In the genomic region with DNA sequence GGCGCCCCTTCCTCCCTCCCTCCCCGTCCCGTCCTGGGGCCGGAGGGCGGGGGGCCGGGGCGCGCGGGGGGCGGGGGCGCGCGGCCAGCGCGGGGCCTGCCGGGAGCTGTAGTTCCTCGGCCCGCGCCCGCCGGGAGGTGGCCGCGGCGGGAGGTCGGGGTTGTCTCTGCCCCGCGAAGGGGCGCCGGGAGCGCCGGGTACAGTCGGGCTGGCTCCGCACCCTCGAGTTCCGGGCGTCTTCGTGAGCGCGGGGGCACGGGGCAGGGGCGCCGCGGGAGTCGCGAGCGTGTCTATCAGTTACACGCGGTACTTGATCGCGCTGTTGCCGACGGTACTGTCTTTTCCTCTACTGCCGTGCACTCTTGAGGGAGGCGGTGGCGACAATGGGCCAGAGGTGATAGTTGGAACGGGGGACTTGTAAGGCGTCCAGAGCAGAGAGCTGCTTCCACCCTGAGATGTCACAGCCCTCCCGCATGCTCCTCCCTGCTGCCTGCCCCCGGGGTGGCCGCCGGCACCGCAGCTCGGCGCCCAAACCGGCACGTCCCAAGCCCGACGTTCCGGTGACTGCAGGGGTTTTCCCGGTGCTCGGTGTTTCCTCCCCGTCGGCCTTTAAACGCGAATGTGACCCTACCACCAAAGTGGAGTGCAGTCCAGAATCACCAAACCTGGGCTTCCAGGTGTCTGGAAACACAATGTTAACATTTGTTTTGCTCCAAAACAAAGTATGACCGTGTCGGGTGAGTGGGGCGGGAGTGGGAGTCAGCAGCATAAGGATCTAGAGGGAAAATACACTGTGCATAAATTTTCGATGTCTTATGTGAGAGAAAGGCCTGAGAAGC, we compare ENCODE assay signal across 1 cellular context.
TF ChIP-seq lines count a peak whose summit lies in the region.

A gene (minus strand): TSS at position 48 of the 839 bp plus-strand sequence. CDS start 8,309 bp downstream, outside the sequence.

TF ChIP-seq in HepG2, 621 proteins besides CTCF, POLR2A, EP300 and RAD21 (continued from another document and continues in another):
- TF ChIP-seq, protein P1, sequence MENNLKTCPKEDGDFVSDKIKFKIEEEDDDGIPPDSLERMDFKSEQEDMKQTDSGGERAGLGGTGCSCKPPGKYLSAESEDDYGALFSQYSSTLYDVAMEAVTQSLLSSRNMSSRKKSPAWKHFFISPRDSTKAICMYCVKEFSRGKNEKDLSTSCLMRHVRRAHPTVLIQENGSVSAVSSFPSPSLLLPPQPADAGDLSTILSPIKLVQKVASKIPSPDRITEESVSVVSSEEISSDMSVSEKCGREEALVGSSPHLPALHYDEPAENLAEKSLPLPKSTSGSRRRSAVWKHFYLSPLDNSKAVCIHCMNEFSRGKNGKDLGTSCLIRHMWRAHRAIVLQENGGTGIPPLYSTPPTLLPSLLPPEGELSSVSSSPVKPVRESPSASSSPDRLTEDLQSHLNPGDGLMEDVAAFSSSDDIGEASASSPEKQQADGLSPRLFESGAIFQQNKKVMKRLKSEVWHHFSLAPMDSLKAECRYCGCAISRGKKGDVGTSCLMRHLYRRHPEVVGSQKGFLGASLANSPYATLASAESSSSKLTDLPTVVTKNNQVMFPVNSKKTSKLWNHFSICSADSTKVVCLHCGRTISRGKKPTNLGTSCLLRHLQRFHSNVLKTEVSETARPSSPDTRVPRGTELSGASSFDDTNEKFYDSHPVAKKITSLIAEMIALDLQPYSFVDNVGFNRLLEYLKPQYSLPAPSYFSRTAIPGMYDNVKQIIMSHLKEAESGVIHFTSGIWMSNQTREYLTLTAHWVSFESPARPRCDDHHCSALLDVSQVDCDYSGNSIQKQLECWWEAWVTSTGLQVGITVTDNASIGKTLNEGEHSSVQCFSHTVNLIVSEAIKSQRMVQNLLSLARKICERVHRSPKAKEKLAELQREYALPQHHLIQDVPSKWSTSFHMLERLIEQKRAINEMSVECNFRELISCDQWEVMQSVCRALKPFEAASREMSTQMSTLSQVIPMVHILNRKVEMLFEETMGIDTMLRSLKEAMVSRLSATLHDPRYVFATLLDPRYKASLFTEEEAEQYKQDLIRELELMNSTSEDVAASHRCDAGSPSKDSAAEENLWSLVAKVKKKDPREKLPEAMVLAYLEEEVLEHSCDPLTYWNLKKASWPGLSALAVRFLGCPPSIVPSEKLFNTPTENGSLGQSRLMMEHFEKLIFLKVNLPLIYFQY (CRISPR knock-in tag; IDR thresholded peaks at IDR 0.05; ENCODE audit: borderline replicate concordance): no peak
- TF ChIP-seq ETV5 (CRISPR knock-in tag; IDR thresholded peaks at IDR 0.05; ENCODE audit: borderline replicate concordance) (no peak; the same call in 1 of the 2 replicates), NFYC (CRISPR knock-in tag; IDR thresholded peaks at IDR 0.05) (no peak), GLI4 (CRISPR knock-in tag; IDR thresholded peaks at IDR 0.05; ENCODE audit: borderline replicate concordance) (0 out of 2 replicates have a peak, but pooled peaks have one; percentile 23), ZNF350 (CRISPR knock-in tag; IDR thresholded peaks at IDR 0.05; ENCODE audit: borderline replicate concordance, low read depth) (peak; percentile 61; the same call in 1 of the 2 replicates), SPEN (CRISPR knock-in tag; IDR thresholded peaks at IDR 0.05; ENCODE audit: low read depth) (no peak; the same call in 1 of the 2 replicates), ZNF883 (CRISPR knock-in tag; IDR thresholded peaks at IDR 0.05; ENCODE audit: not compliant biosample characterization) (peak; percentile 80), ZNF468 (CRISPR knock-in tag; IDR thresholded peaks at IDR 0.05) (no peak), ZBTB8A (CRISPR knock-in tag; IDR thresholded peaks at IDR 0.05; ENCODE audit: borderline replicate concordance, low read depth) (no peak), SIX1 (CRISPR knock-in tag; IDR thresholded peaks at IDR 0.05; ENCODE audit: borderline replicate concordance) (no peak), ZBTB38 (CRISPR knock-in tag; IDR thresholded peaks at IDR 0.05) (no peak), SOX5 (CRISPR knock-in tag; IDR thresholded peaks at IDR 0.05; ENCODE audit: borderline replicate concordance) (no peak), SMAD9 (CRISPR knock-in tag; IDR thresholded peaks at IDR 0.05) (0 out of 2 replicates have a peak, but pooled peaks have one; percentile 81), KLF16 (CRISPR knock-in tag; IDR thresholded peaks at IDR 0.05) (no peak), REXO4 (CRISPR knock-in tag; IDR thresholded peaks at IDR 0.05; ENCODE audit: borderline replicate concordance) (0 out of 2 replicates have a peak, but pooled peaks have one; percentile 20), KDM4B (CRISPR knock-in tag; IDR thresholded peaks at IDR 0.05) (no peak), ZNF776 (CRISPR knock-in tag; IDR thresholded peaks at IDR 0.05) (peak; percentile 70), JUNB (CRISPR knock-in tag; IDR thresholded peaks at IDR 0.05; ENCODE audit: borderline replicate concordance) (no peak), ZNF12 (CRISPR knock-in tag; IDR thresholded peaks at IDR 0.05) (no peak), MTA1 (CRISPR knock-in tag; IDR thresholded peaks at IDR 0.05; ENCODE audit: borderline replicate concordance) (no peak), STAG1 (CRISPR knock-in tag; IDR thresholded peaks at IDR 0.05) (no peak), HNRNPL (IDR thresholded peaks at IDR 0.05; ENCODE audit: low read depth, low read length) (no peak), RARA (CRISPR knock-in tag; IDR thresholded peaks at IDR 0.05) (no peak), XRCC5 (optimal IDR thresholded peaks at IDR 0.05; ENCODE audit: low read length) (peak; percentile 19), ZNF124 (CRISPR knock-in tag; IDR thresholded peaks at IDR 0.05) (0 out of 2 replicates have a peak, but pooled peaks have one; percentile 48)
- TF ChIP-seq, protein P2, sequence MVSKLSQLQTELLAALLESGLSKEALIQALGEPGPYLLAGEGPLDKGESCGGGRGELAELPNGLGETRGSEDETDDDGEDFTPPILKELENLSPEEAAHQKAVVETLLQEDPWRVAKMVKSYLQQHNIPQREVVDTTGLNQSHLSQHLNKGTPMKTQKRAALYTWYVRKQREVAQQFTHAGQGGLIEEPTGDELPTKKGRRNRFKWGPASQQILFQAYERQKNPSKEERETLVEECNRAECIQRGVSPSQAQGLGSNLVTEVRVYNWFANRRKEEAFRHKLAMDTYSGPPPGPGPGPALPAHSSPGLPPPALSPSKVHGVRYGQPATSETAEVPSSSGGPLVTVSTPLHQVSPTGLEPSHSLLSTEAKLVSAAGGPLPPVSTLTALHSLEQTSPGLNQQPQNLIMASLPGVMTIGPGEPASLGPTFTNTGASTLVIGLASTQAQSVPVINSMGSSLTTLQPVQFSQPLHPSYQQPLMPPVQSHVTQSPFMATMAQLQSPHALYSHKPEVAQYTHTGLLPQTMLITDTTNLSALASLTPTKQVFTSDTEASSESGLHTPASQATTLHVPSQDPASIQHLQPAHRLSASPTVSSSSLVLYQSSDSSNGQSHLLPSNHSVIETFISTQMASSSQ (IDR thresholded peaks at IDR 0.05; ENCODE audit: low read depth): no peak
- TF ChIP-seq, protein P2 (CRISPR knock-in tag; IDR thresholded peaks at IDR 0.05; ENCODE audit: borderline replicate concordance): no peak
- TF ChIP-seq, protein P3, sequence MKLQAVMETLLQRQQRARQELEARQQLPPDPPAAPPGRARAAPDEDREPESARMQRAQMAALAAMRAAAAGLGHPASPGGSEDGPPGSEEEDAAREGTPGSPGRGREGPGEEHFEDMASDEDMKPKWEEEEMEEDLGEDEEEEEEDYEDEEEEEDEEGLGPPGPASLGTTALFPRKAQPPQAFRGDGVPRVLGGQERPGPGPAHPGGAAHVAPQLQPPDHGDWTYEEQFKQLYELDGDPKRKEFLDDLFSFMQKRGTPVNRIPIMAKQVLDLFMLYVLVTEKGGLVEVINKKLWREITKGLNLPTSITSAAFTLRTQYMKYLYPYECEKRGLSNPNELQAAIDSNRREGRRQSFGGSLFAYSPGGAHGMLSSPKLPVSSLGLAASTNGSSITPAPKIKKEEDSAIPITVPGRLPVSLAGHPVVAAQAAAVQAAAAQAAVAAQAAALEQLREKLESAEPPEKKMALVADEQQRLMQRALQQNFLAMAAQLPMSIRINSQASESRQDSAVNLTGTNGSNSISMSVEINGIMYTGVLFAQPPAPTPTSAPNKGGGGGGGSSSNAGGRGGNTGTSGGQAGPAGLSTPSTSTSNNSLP (IDR thresholded peaks at IDR 0.05; ENCODE audit: low read depth, low read length): no peak
- TF ChIP-seq, protein P4, sequence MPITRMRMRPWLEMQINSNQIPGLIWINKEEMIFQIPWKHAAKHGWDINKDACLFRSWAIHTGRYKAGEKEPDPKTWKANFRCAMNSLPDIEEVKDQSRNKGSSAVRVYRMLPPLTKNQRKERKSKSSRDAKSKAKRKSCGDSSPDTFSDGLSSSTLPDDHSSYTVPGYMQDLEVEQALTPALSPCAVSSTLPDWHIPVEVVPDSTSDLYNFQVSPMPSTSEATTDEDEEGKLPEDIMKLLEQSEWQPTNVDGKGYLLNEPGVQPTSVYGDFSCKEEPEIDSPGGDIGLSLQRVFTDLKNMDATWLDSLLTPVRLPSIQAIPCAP (CRISPR knock-in tag; IDR thresholded peaks at IDR 0.05; ENCODE audit: low read depth): no peak
- TF ChIP-seq, protein P5, sequence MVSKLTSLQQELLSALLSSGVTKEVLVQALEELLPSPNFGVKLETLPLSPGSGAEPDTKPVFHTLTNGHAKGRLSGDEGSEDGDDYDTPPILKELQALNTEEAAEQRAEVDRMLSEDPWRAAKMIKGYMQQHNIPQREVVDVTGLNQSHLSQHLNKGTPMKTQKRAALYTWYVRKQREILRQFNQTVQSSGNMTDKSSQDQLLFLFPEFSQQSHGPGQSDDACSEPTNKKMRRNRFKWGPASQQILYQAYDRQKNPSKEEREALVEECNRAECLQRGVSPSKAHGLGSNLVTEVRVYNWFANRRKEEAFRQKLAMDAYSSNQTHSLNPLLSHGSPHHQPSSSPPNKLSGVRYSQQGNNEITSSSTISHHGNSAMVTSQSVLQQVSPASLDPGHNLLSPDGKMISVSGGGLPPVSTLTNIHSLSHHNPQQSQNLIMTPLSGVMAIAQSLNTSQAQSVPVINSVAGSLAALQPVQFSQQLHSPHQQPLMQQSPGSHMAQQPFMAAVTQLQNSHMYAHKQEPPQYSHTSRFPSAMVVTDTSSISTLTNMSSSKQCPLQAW (CRISPR knock-in tag; IDR thresholded peaks at IDR 0.05): peak; percentile 68; the same call in 1 of the 2 replicates
- TF ChIP-seq, protein P6, sequence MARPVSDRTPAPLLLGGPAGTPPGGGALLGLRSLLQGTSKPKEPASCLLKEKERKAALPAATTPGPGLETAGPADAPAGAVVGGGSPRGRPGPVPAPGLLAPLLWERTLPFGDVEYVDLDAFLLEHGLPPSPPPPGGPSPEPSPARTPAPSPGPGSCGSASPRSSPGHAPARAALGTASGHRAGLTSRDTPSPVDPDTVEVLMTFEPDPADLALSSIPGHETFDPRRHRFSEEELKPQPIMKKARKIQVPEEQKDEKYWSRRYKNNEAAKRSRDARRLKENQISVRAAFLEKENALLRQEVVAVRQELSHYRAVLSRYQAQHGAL (CRISPR knock-in tag; IDR thresholded peaks at IDR 0.05; ENCODE audit: not compliant biosample characterization): no peak
- TF ChIP-seq, protein P7, sequence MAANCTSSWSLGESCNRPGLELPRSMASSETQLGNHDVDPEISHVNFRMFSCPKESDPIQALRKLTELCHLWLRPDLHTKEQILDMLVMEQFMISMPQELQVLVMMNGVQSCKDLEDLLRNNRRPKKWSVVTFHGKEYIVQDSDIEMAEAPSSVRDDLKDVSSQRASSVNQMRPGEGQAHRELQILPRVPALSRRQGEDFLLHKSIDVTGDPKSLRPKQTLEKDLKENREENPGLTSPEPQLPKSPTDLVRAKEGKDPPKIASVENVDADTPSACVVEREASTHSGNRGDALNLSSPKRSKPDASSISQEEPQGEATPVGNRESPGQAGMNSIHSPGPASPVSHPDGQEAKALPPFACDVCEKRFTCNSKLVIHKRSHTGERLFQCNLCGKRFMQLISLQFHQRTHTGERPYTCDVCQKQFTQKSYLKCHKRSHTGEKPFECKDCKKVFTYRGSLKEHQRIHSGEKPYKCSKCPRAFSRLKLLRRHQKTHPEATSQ (CRISPR knock-in tag; IDR thresholded peaks at IDR 0.05; ENCODE audit: borderline replicate concordance): no peak
- TF ChIP-seq, protein P8, sequence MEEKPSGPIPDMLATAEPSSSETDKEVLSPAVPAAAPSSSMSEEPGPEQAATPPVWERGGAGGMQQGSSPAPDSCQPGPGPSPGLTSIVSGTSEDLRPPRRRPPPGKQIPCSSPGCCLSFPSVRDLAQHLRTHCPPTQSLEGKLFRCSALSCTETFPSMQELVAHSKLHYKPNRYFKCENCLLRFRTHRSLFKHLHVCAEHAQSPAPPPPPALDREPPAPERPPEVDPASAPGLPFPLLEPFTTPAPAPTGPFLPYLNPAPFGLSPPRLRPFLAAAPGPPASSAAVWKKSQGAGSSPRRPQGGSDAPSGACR (CRISPR knock-in tag; IDR thresholded peaks at IDR 0.05): no peak
- TF ChIP-seq, protein P9, sequence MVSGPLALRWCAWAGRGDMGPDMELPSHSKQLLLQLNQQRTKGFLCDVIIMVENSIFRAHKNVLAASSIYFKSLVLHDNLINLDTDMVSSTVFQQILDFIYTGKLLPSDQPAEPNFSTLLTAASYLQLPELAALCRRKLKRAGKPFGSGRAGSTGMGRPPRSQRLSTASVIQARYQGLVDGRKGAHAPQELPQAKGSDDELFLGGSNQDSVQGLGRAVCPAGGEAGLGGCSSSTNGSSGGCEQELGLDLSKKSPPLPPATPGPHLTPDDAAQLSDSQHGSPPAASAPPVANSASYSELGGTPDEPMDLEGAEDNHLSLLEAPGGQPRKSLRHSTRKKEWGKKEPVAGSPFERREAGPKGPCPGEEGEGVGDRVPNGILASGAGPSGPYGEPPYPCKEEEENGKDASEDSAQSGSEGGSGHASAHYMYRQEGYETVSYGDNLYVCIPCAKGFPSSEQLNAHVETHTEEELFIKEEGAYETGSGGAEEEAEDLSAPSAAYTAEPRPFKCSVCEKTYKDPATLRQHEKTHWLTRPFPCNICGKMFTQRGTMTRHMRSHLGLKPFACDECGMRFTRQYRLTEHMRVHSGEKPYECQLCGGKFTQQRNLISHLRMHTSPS (CRISPR knock-in tag; IDR thresholded peaks at IDR 0.05; ENCODE audit: low read depth): peak; percentile 38; the same call in 1 of the 2 replicates
- TF ChIP-seq, protein P10, sequence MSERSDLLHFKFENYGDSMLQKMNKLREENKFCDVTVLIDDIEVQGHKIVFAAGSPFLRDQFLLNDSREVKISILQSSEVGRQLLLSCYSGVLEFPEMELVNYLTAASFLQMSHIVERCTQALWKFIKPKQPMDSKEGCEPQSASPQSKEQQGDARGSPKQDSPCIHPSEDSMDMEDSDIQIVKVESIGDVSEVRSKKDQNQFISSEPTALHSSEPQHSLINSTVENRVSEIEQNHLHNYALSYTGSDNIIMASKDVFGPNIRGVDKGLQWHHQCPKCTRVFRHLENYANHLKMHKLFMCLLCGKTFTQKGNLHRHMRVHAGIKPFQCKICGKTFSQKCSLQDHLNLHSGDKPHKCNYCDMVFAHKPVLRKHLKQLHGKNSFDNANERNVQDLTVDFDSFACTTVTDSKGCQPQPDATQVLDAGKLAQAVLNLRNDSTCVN (CRISPR knock-in tag; IDR thresholded peaks at IDR 0.05; ENCODE audit: borderline replicate concordance): no peak
